ENCODE assay signal across 1 cellular context in the genomic region with DNA sequence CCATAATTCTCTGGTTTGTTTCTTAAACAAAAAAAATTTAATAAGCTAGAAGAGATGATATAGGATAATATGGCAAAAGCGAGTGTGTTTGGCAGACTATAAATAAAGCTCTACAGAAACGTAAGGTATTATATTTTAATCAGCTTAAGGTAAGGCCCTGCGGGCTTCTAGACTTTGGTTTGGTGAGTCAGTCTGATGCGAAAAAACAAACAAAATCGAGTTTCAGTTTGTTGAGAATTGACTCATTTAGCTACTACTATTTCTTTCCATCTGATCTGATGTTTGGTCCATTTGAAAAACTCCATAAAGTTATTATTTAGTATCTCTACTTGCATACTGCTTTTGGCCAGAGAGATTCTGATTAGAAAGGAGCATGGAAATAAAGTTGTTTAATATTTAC.
TF ChIP-seq lines count a peak whose summit lies in the region.

No MANE protein-coding gene starts in this region.

TF ChIP-seq in GM12878, 131 proteins besides CTCF, POLR2A, EP300 and RAD21 (continued from another document):
- TF ChIP-seq ATF2 (IDR thresholded peaks at IDR 0.05; ENCODE audit: low read length) = peak; percentile 67; the same call in 1 of the 2 replicates
- 0 out of 2 replicates have a peak, but pooled peaks have one; percentile 34 for TF ChIP-seq GABPA (IDR thresholded peaks at IDR 0.05; ENCODE audit: low read depth)
- peak; percentile 70 for TF ChIP-seq MEF2A (IDR thresholded peaks at IDR 0.05; ENCODE audit: insufficient read depth, low read depth, low read length)
- peak; percentile 57; the same call in 1 of the 2 replicates for TF ChIP-seq BCL11A (IDR thresholded peaks at IDR 0.05; ENCODE audit: low read depth, low read length)
- TF ChIP-seq JUNB (IDR thresholded peaks at IDR 0.05) = peak; percentile 91
- TF ChIP-seq NFIC (IDR thresholded peaks at IDR 0.05; ENCODE audit: low read depth, low read length) = peak; percentile 60
- TF ChIP-seq, protein P1, sequence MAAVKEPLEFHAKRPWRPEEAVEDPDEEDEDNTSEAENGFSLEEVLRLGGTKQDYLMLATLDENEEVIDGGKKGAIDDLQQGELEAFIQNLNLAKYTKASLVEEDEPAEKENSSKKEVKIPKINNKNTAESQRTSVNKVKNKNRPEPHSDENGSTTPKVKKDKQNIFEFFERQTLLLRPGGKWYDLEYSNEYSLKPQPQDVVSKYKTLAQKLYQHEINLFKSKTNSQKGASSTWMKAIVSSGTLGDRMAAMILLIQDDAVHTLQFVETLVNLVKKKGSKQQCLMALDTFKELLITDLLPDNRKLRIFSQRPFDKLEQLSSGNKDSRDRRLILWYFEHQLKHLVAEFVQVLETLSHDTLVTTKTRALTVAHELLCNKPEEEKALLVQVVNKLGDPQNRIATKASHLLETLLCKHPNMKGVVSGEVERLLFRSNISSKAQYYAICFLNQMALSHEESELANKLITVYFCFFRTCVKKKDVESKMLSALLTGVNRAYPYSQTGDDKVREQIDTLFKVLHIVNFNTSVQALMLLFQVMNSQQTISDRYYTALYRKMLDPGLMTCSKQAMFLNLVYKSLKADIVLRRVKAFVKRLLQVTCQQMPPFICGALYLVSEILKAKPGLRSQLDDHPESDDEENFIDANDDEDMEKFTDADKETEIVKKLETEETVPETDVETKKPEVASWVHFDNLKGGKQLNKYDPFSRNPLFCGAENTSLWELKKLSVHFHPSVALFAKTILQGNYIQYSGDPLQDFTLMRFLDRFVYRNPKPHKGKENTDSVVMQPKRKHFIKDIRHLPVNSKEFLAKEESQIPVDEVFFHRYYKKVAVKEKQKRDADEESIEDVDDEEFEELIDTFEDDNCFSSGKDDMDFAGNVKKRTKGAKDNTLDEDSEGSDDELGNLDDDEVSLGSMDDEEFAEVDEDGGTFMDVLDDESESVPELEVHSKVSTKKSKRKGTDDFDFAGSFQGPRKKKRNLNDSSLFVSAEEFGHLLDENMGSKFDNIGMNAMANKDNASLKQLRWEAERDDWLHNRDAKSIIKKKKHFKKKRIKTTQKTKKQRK (IDR thresholded peaks at IDR 0.05; ENCODE audit: low read depth, low read length) = no peak
